25 cellular contexts compared by ENCODE assay signal in genomic region chr18:38887671-38888020, GRCh38.
"Had no signal": no experiment of that assay in that cellular context is flagged by ENCODE, and none has a peak within 500 bp of the region (broad histone marks: within the 10 kb centered on the region; RNA-seq: fewer than 3 reads in every experiment).

No MANE protein-coding gene starts in this region.

- H3K4me3 ChIP-seq: neural progenitor cell, ovary, psoas muscle, right lobe of liver, sigmoid colon, suprapubic skin, testis, tibial artery, transverse colon, upper lobe of right lung, uterus had no signal

- H3K9me3 ChIP-seq: ovary, psoas muscle, right lobe of liver, sigmoid colon, suprapubic skin, testis, tibial artery, transverse colon, upper lobe of right lung, uterus had no signal

- H3K27me3 ChIP-seq: neural progenitor cell, ovary, right lobe of liver, sigmoid colon, suprapubic skin, testis, tibial artery, transverse colon, upper lobe of right lung, uterus had no signal

- DNase-seq: natural killer cell; occipital lobe; ovary; posterior cingulate gyrus; psoas muscle; right cardiac atrium; right lobe of liver; sigmoid colon; small intestine; stimulated activated CD4-positive, alpha-beta T cell treated with anti-CD3 and anti-CD28 coated beads, Interleukin-1b, Interleukin-23, amount 100 ng/mL, for 48 hours; stimulated activated CD4-positive, alpha-beta T cell treated with anti-CD3 and anti-CD28 coated beads, Interleukin-4, amount 100 ng/mL, for 1 hour; stimulated activated CD4-positive, alpha-beta T cell treated with anti-CD3 and anti-CD28 coated beads, Interleukin-4, amount 100 ng/mL, for 4 hours; stimulated activated CD8-positive, alpha-beta memory T cell treated with anti-CD3 and anti-CD28 coated beads, Interleukin-4, amount 100 ng/mL, for 48 hours; stimulated activated naive CD4-positive, alpha-beta T cell; stimulated activated naive CD8-positive, alpha-beta T cell treated with anti-CD3 and anti-CD28 coated beads, Interleukin-15, amount 100 ng/mL, for 72 hours; stimulated activated naive CD8-positive, alpha-beta T cell treated with anti-CD3 and anti-CD28 coated beads, Interleukin-15, Interleukin-2, amounts not matched to agents 100 U/mL and 50 U/mL, for 24 hours; substantia nigra; testis; tibial artery; transverse colon; upper lobe of right lung; uterus had no signal

- H3K4me1 ChIP-seq: neural progenitor cell, parathyroid adenoma, psoas muscle, right lobe of liver, sigmoid colon, suprapubic skin, testis, tibial artery, transverse colon, upper lobe of right lung, uterus had no signal

- ATAC-seq: natural killer cell; psoas muscle; right cardiac atrium; right lobe of liver; stimulated activated naive CD8-positive, alpha-beta T cell treated with anti-CD3 and anti-CD28 coated beads, Interleukin-15, amount 100 ng/mL, for 72 hours; stimulated activated naive CD8-positive, alpha-beta T cell treated with anti-CD3 and anti-CD28 coated beads, Interleukin-15, Interleukin-2, amounts not matched to agents 100 U/mL and 50 U/mL, for 24 hours; upper lobe of right lung had no signal

- H3K36me3 ChIP-seq: neural progenitor cell, ovary, right lobe of liver, sigmoid colon, suprapubic skin, tibial artery, transverse colon, upper lobe of right lung, uterus had no signal
